Comparison of ENCODE assay signal across 8 cellular contexts in the genomic region with DNA sequence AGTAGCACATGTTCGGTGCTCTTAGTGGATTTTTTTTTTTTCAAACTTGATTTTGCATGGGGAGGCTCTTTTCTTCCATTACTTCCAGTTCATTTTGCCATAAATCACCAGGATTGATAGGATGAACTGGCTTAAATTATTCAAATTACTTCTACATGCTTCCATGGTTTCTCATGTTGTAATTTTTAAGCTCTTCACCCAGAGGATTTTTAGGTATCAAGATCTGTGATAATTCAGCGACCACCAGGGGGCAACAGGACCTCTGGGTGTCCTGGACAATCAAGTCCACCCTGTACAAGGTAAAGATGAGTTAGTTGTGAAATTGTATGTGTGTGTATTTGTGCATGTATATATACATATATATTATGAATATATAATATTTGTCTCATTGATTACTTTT. TPM values are rescaled to one million over a fixed set of nuclear protein-coding genes. Genes with fewer than 3 reads are reported as not detected.
DNase-seq lines count a peak whose midpoint lies in the region; ATAC-seq and TF ChIP-seq lines count a peak whose summit lies in the region.

No MANE protein-coding gene starts in this region.

- peaks cover 4% of the 10 kb centered on the region for H3K36me3 Mint-ChIP-seq in activated CD8-positive, alpha-beta memory T cell treated with anti-CD3 and anti-CD28 coated beads, Interleukin-2, amount 10 ng/mL, durations not matched to agents 7 days and 5 days

- H3K36me3 ChIP-seq in gastroesophageal sphincter: no peaks in the 10 kb centered on the region

- H3K4me3 Mint-ChIP-seq in activated CD8-positive, alpha-beta memory T cell treated with anti-CD3 and anti-CD28 coated beads, Interleukin-2, amount 10 ng/mL, durations not matched to agents 7 days and 5 days: no peak overlapping the region

- peak; percentile 55 to 70 (median 64) for TF ChIP-seq CTCF in gastroesophageal sphincter (IDR thresholded peaks at IDR 0.05)

- CTCF ChIA-PET in activated CD8-positive, alpha-beta memory T cell treated with anti-CD3 and anti-CD28 coated beads, Interleukin-2, amount 10 ng/mL, durations not matched to agents 7 days and 5 days (lab: Charles Lee): no interaction called here

- no peaks in the 10 kb centered on the region for H3K27me3 ChIP-seq in gastroesophageal sphincter

- no peak for TF ChIP-seq EP300 in gastroesophageal sphincter (IDR thresholded peaks at IDR 0.05)

- no peak overlapping the region for H3K27ac Mint-ChIP-seq in activated CD8-positive, alpha-beta memory T cell treated with anti-CD3 and anti-CD28 coated beads, Interleukin-2, amount 10 ng/mL, durations not matched to agents 7 days and 5 days

- no peaks in the 10 kb centered on the region for H3K9me3 Mint-ChIP-seq in activated CD8-positive, alpha-beta memory T cell treated with anti-CD3 and anti-CD28 coated beads, Interleukin-2, amount 10 ng/mL, durations not matched to agents 7 days and 5 days (ENCODE audit: low read depth)

- ATAC-seq in activated CD8-positive, alpha-beta memory T cell treated with anti-CD3 and anti-CD28 coated beads, Interleukin-2, amount 10 ng/mL, durations not matched to agents 7 days and 5 days: no peak
- ATAC-seq in gastroesophageal sphincter (no peak), GM18505 (IDR thresholded peaks at IDR 0.05; ENCODE audit: unreplicated experiment) (no peak), GM19467 (IDR thresholded peaks at IDR 0.05; ENCODE audit: unreplicated experiment) (no peak)

- peak; percentile 50 for DNase-seq in activated CD8-positive, alpha-beta memory T cell treated with anti-CD3 and anti-CD28 coated beads, Interleukin-2, amount 50 U/mL, for 48 hours
- DNase-seq in activated CD8-positive, alpha-beta memory T cell treated with anti-CD3 and anti-CD28 coated beads, Interleukin-2, amount 10 ng/mL, durations not matched to agents 7 days and 5 days: no peak
- DNase-seq in M059J (ENCODE audit: low read depth) (peak; percentile 21), RPMI8226 (peak; percentile 52), GF-D8 (lab: John Stamatoyannopoulos, UW) (no peak)

- peaks cover 32% of the 10 kb centered on the region for H3K27me3 Mint-ChIP-seq in activated CD8-positive, alpha-beta memory T cell treated with anti-CD3 and anti-CD28 coated beads, Interleukin-2, amount 10 ng/mL, durations not matched to agents 7 days and 5 days

- peak overlapping the region in 1 of 4 donors; percentile 88 for H3K27ac ChIP-seq in gastroesophageal sphincter

- peaks cover 0 to 32% (median 0%) of the 10 kb centered on the region in 3 donors for H3K4me1 ChIP-seq in gastroesophageal sphincter

- peaks cover 11% of the 10 kb centered on the region for H3K4me1 Mint-ChIP-seq in activated CD8-positive, alpha-beta memory T cell treated with anti-CD3 and anti-CD28 coated beads, Interleukin-2, amount 10 ng/mL, durations not matched to agents 7 days and 5 days

- H3K4me3 ChIP-seq in gastroesophageal sphincter: no peak overlapping the region

- H3K9me3 ChIP-seq in gastroesophageal sphincter: no peaks in the 10 kb centered on the region

- TF ChIP-seq POLR2A in gastroesophageal sphincter (IDR thresholded peaks at IDR 0.05) (no peak), GM18505 (IDR thresholded peaks at IDR 0.05; ENCODE audit: borderline replicate concordance, extremely low read depth, insufficient read depth, insufficient read length) (no peak)

- 50 to 58% methylated on average over 2 of the region's 2 CpGs for WGBS in gastroesophageal sphincter (ENCODE audit: low coverage in 1 of 2), 2 donors

RNA-seq across cellular contexts. Expression of a gene that starts 4.2 kb away (rescaled TPM):
- total RNA-seq in activated CD8-positive, alpha-beta memory T cell treated with anti-CD3 and anti-CD28 coated beads, Interleukin-2, amount 10 ng/mL, durations not matched to agents 7 days and 5 days: not detected
- total RNA-seq in M059J (2014; rRNA removed; shearing (Covaris generic)): not detected in 2 replicates
- 100 to 1,000 TPM in 3 of 4 donors, 10 to 100 TPM in 1; 71.6 to 210 (median 175) TPM for total RNA-seq in gastroesophageal sphincter

Comparison
In these comparisons a context has a peak if more than half of its experiments do, and no peak if none do; other contexts are left out.
1. DNase-seq: peak in activated CD8-positive, alpha-beta memory T cell treated with anti-CD3 and anti-CD28 coated beads, Interleukin-2, amount 50 U/mL, for 48 hours (single experiment), M059J (single experiment) and RPMI8226 (single experiment); none in activated CD8-positive, alpha-beta memory T cell treated with anti-CD3 and anti-CD28 coated beads, Interleukin-2, amount 10 ng/mL, durations not matched to agents 7 days and 5 days (single experiment) and GF-D8 (single experiment).
2. RNA of a gene that starts 4.2 kb away (total RNA-seq): 71.6 to 210 TPM in gastroesophageal sphincter; not detected in activated CD8-positive, alpha-beta memory T cell treated with anti-CD3 and anti-CD28 coated beads, Interleukin-2, amount 10 ng/mL, durations not matched to agents 7 days and 5 days and not detected in M059J; every median in the first group is over 10 times any median in the second.